Comparison of ENCODE assay signal across 17 cellular contexts in genomic region chr7:21639206-21639868, GRCh38.
DNase-seq lines count a peak whose midpoint lies in the region; ATAC-seq, FAIRE-seq and TF ChIP-seq lines count a peak whose summit lies in the region.
"Had no signal": no experiment of that assay in that cellular context is flagged by ENCODE, and none has a peak within 500 bp of the region (broad histone marks: within the 10 kb centered on the region; RNA-seq: fewer than 3 reads in every experiment).

No MANE protein-coding gene starts in this region.

- H3K4me3 ChIP-seq in PC-3 (ENCODE audit: low read length) = no peak overlapping the region
- no peak overlapping the region for H3K4me3 ChIP-seq in choroid plexus epithelial cell (ENCODE audit: low read depth, low read length)
- H3K4me3 ChIP-seq in neural cell (ENCODE audit: low read length) = no peak overlapping the region
- H3K4me3 ChIP-seq: GM23248 had no signal

- no peak overlapping the region for H2AFZ ChIP-seq in PC-3 (ENCODE audit: low read length)
- no peak overlapping the region for H2AFZ ChIP-seq in neural cell (ENCODE audit: low read depth, low read length)
- H2AFZ ChIP-seq: GM23248 had no signal

- no peaks in the 10 kb centered on the region for H4K20me1 ChIP-seq in PC-3 (ENCODE audit: low read length)
- no peaks in the 10 kb centered on the region for H4K20me1 ChIP-seq in neural cell (ENCODE audit: insufficient read depth)

- peak; percentile 70 for ATAC-seq in PC-3
- ATAC-seq in GM18511 (IDR thresholded peaks at IDR 0.05; ENCODE audit: unreplicated experiment) = no peak
- no peak for ATAC-seq in GM19395 (IDR thresholded peaks at IDR 0.05; ENCODE audit: unreplicated experiment)
- ATAC-seq: HCT116 had no signal

- POLR2A ChIA-PET in PC-3 (lab: Charles Lee; ENCODE audit: unreplicated experiment) = interaction anchor here (0.6 kb wide), 1 partner anchor 93 kb away, joined by 3 read pairs; no protein-coding TSS in a partner anchor

- no peaks in the 10 kb centered on the region for H3K79me2 ChIP-seq in PC-3 (ENCODE audit: low read length)
- H3K79me2 ChIP-seq in neural cell (replicated peaks; ENCODE audit: insufficient read depth, low read length) = no peaks in the 10 kb centered on the region

- intact Hi-C loops in PC-3 (cut with micrococcal nuclease) = no loop called here

- H3K9me3 ChIP-seq in PC-3 (ENCODE audit: low read length) = no peaks in the 10 kb centered on the region
- H3K9me3 ChIP-seq in neural cell (ENCODE audit: low read length) = no peaks in the 10 kb centered on the region

- no peaks in the 10 kb centered on the region for H3K36me3 ChIP-seq in PC-3 (ENCODE audit: low read depth, low read length)
- H3K36me3 ChIP-seq in neural cell (ENCODE audit: insufficient read depth, low read length) = no peaks in the 10 kb centered on the region

- H3K27ac ChIP-seq in C4-2B = peak overlapping the region; percentile 75; the same call in 1 of the 2 replicates
- peak overlapping the region; percentile 14; the same call in 1 of the 2 replicates for H3K27ac ChIP-seq in PC-3 (ENCODE audit: low read length)
- no peak overlapping the region for H3K27ac ChIP-seq in neural cell (ENCODE audit: low read length)
- H3K27ac ChIP-seq: GM23248 had no signal

- H3K4me2 ChIP-seq in PC-3 (ENCODE audit: low read length) = peak overlapping the region; percentile 18; the same call in 1 of the 2 replicates
- H3K4me2 ChIP-seq in neural cell (ENCODE audit: low read length) = no peak overlapping the region

- TF ChIP-seq EP300 in neural cell (conservative IDR thresholded peaks at IDR 0.05; ENCODE audit: poor library complexity, severe bottlenecking) = peak; percentile 33

- no peak for TF ChIP-seq CTCF in C4-2B (conservative IDR thresholded peaks at IDR 0.05)
- no peak for TF ChIP-seq CTCF in PC-3 (conservative IDR thresholded peaks at IDR 0.05; ENCODE audit: low read depth, low read length)
- TF ChIP-seq CTCF in choroid plexus epithelial cell (conservative IDR thresholded peaks at IDR 0.05; ENCODE audit: low read depth, low read length) = no peak
- no peak for TF ChIP-seq CTCF in neural cell (IDR thresholded peaks at IDR 0.05; ENCODE audit: poor library complexity, severe bottlenecking)

- H3K27me3 ChIP-seq in PC-3 (ENCODE audit: low read length) = peaks cover 64% of the 10 kb centered on the region
- H3K27me3 ChIP-seq in neural cell (ENCODE audit: insufficient read depth, low read depth, low read length) = no peaks in the 10 kb centered on the region

- H3K9me2 ChIP-seq in PC-3 (replicated peaks; ENCODE audit: low read length) (no peaks in the 10 kb centered on the region), neural cell (ENCODE audit: insufficient read depth, low read length) (no peaks in the 10 kb centered on the region)

- no peaks in the 10 kb centered on the region for H3F3A ChIP-seq in PC-3 (ENCODE audit: low read length, unreplicated experiment)
- no peaks in the 10 kb centered on the region for H3F3A ChIP-seq in neural cell (ENCODE audit: insufficient read depth, low read length, poor library complexity, severe bottlenecking)

- peak; percentile 40 for DNase-seq in PC-3
- DNase-seq in choroid plexus epithelial cell (ENCODE audit: low read depth) = peak; percentile 18
- DNase-seq in GM12891 (ENCODE audit: insufficient read length, low spot score) = no peak
- DNase-seq in putamen (ENCODE audit: low spot score) = no peak
- DNase-seq: C1 segment of cervical spinal cord; CD4-positive, alpha-beta memory T cell; DMS79 treated with DMSO at 0.1 percent for 48 hours; GDM1; GM23248 had no signal

- no peak for TF ChIP-seq RAD21 in neural cell (conservative IDR thresholded peaks at IDR 0.05)

- H3K9ac ChIP-seq in PC-3 (ENCODE audit: low read length) = no peak overlapping the region
- H3K9ac ChIP-seq in neural cell (ENCODE audit: low read length) = no peak overlapping the region
- H3K9ac ChIP-seq: GM23248 had no signal

- CTCF ChIA-PET in PC-3 (lab: Charles Lee) = no interaction called here

- no peak for TF ChIP-seq POLR2A in GM12891 (IDR thresholded peaks at IDR 0.05; ENCODE audit: low read depth, low read length)

- no TSS peak for BruUV-seq in PC-3 (replicated peaks; lab: Mats Ljungman, UMichigan)

- FAIRE-seq in GM12891 (lab: Jason Lieb, UNC) = no peak
- FAIRE-seq: A204.1, H54, HTR-8/SVneo had no signal

- H3K4me1 ChIP-seq in PC-3 (ENCODE audit: insufficient read depth, low read length) = peaks cover 30% of the 10 kb centered on the region

TF ChIP-seq in neural cell, 6 proteins besides CTCF, POLR2A, EP300 and RAD21:
- no peak for TF ChIP-seq MXI1 (conservative IDR thresholded peaks at IDR 0.05; ENCODE audit: poor library complexity, severe bottlenecking)
- no peak for TF ChIP-seq REST (IDR thresholded peaks at IDR 0.05; ENCODE audit: borderline replicate concordance)
- no peak for TF ChIP-seq POLR2AphosphoS5 (IDR thresholded peaks at IDR 0.05)
- no peak for TF ChIP-seq SMC3 (conservative IDR thresholded peaks at IDR 0.05; ENCODE audit: poor library complexity)
- TF ChIP-seq EZH2 (IDR thresholded peaks at IDR 0.05; ENCODE audit: borderline replicate concordance, insufficient read depth, low read length, poor library complexity, severe bottlenecking) = no peak
- no peak for TF ChIP-seq TAF1 (IDR thresholded peaks at IDR 0.05; ENCODE audit: low read depth)

TF ChIP-seq in GM12891, 5 proteins besides CTCF, POLR2A, EP300 and RAD21:
- TF ChIP-seq TAF1 (IDR thresholded peaks at IDR 0.05; ENCODE audit: low read depth, low read length) (no peak), POLR2AphosphoS5 (IDR thresholded peaks at IDR 0.05; ENCODE audit: low read depth, low read length) (no peak), SPI1 (IDR thresholded peaks at IDR 0.05; ENCODE audit: low read depth, low read length) (no peak)
TF ChIP-seq in GM12891: peak in this region for 0.

Comparison
In these comparisons a context has a peak if more than half of its experiments do, and no peak if none do; other contexts are left out.
1. DNase-seq: peak in PC-3 (single experiment) and choroid plexus epithelial cell (single experiment); none in GM12891 (single experiment) and putamen (single experiment).